Comparison of ENCODE assay signal across 33 cellular contexts in the genomic region with DNA sequence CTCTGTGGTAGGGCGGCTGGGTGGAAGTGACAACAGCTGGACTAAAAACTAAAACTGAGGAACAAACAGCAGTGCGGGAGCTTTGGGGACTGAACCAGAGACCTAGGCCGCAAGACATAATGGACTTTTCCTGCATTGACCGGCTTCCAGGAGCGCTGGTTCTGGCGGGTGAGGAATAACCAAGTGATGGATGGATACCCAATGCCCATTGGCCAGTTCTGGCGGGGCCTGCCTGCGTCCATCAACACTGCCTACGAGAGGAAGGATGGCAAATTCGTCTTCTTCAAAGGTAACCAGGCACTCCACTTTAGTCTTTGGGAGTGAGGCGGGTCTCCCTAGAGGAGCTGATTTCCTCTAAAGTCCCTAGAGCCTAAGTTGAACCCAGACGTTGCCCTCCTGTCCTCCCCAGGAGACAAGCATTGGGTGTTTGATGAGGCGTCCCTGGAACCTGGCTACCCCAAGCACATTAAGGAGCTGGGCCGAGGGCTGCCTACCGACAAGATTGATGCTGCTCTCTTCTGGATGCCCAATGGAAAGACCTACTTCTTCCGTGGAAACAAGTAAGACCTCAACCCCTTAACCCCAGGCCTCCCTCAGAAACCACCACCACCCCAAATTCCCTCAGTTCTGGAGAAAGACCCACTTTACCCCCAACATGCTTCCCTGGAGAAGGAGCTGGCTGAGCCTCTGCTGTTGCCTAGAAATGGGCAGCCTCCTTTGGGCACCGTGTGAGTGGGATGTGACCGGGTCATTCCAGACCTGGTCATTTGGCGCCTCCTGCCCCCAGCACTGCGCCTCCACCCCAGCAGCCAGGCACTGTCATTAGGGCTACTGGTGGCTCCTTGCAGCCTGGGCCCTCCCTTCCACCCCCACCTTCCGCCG. TPM values are rescaled to one million over a fixed set of nuclear protein-coding genes. Genes with fewer than 3 reads are reported as not detected.
DNase-seq lines count a peak whose midpoint lies in the region; FAIRE-seq and TF ChIP-seq lines count a peak whose summit lies in the region.
"Had no signal": no experiment of that assay in that cellular context is flagged by ENCODE, and none has a peak within 500 bp of the region (broad histone marks: within the 10 kb centered on the region; RNA-seq: fewer than 3 reads in every experiment).

No MANE protein-coding gene starts in this region.

- H3K4me3 Mint-ChIP-seq in astrocyte (ENCODE audit: unreplicated experiment), result no peak overlapping the region
- H3K4me3 Mint-ChIP-seq: activated CD4-positive, alpha-beta memory T cell treated with anti-CD3 and anti-CD28 coated beads, Interleukin-2, amount 10 ng/mL, durations not matched to agents 7 days and 5 days; activated naive CD4-positive, alpha-beta T cell treated with anti-CD3 and anti-CD28 coated beads, Interleukin-2, amount 50 U/mL, for 24 hours; activated T-helper 17 cell treated with anti-CD3 and anti-CD28 coated beads, Interleukin-2, amount 50 U/mL, for 72 hours; CD14-positive monocyte; naive thymus-derived CD4-positive, alpha-beta T cell; T-helper 1 cell treated with Interleukin-12 subunit alpha and Interleukin-12 subunit beta and Interleukin-4 antibody, amounts not matched to agents 30 μg/mL and 1 μg/mL, for 36 hours had no signal

- H3K4ac ChIP-seq in mesenchymal stem cell (ENCODE audit: low read depth in 1 of 2, low read length in 2 of 2), result no peak overlapping the region

- WGBS in mesenchymal stem cell, result 94% methylated on average over 22 of the region's 22 CpGs

- H3K9me3 ChIP-seq in astrocyte (ENCODE audit: insufficient read depth, low read depth, low read length) (no peaks in the 10 kb centered on the region), mesenchymal stem cell (ENCODE audit: control insufficient read depth, low read length) (no peaks in the 10 kb centered on the region), stomach smooth muscle (ENCODE audit: control insufficient read depth in 2 of 2, low read length in 2 of 2) (no peaks in the 10 kb centered on the region)
- H3K9me3 ChIP-seq: left lung, MG63, ovary, SK-N-SH, upper lobe of right lung had no signal

- H3K36me3 ChIP-seq in astrocyte (ENCODE audit: insufficient read depth, low read length) (peaks cover 55% of the 10 kb centered on the region), mesenchymal stem cell (ENCODE audit: control insufficient read depth in 1 of 2, insufficient read depth in 2 of 2, low read depth in 1 of 2, low read length in 2 of 2) (peaks cover 78% of the 10 kb centered on the region in 2 experiments), stomach smooth muscle (ENCODE audit: control insufficient read depth in 2 of 2, insufficient read depth in 2 of 2, low read length in 2 of 2) (peaks cover 47 to 48% of the 10 kb centered on the region in 2 donors)
- H3K36me3 ChIP-seq: ovary had no signal

- H3K27me3 ChIP-seq in astrocyte (ENCODE audit: insufficient read depth, low read length) (no peaks in the 10 kb centered on the region), mesenchymal stem cell (ENCODE audit: control insufficient read depth in 1 of 2, insufficient read depth in 1 of 2, low read length in 2 of 2) (no peaks in the 10 kb centered on the region), stomach smooth muscle (ENCODE audit: control insufficient read depth in 1 of 2, insufficient read depth in 2 of 2, low read length in 2 of 2) (no peaks in the 10 kb centered on the region)
- H3K27me3 ChIP-seq: left lung, MG63, ovary, upper lobe of right lung had no signal

- H3K14ac ChIP-seq in mesenchymal stem cell (ENCODE audit: low read length in 2 of 2), result no peak overlapping the region

- H3K27ac ChIP-seq in astrocyte (ENCODE audit: low read depth, low read length) (no peak overlapping the region), mesenchymal stem cell (ENCODE audit: low read length, poor library complexity, severe bottlenecking) (no peak overlapping the region), stomach smooth muscle (ENCODE audit: low read length) (peak overlapping the region; percentile 6)
- H3K27ac ChIP-seq: left lung, upper lobe of right lung had no signal

- no peak for FAIRE-seq in astrocyte (lab: Jason Lieb, UNC)
- FAIRE-seq: D721Med, GM12891 had no signal

- H2AFZ ChIP-seq in astrocyte (ENCODE audit: low read depth, low read length) (no peak overlapping the region), mesenchymal stem cell (ENCODE audit: low read depth, low read length) (no peak overlapping the region)

- no peak overlapping the region for H2BK5ac ChIP-seq in mesenchymal stem cell (ENCODE audit: low read depth, low read length, poor library complexity, severe bottlenecking)

- H3K18ac ChIP-seq in mesenchymal stem cell (ENCODE audit: low read depth in 1 of 2, low read length in 2 of 2), result no peak overlapping the region

- peaks cover 19% of the 10 kb centered on the region for H3K36me3 Mint-ChIP-seq in astrocyte (ENCODE audit: low read depth, unreplicated experiment)
- H3K36me3 Mint-ChIP-seq: activated naive CD4-positive, alpha-beta T cell treated with anti-CD3 and anti-CD28 coated beads, Interleukin-2, amount 50 U/mL, for 24 hours; naive thymus-derived CD4-positive, alpha-beta T cell had no signal

- H3K4me3 ChIP-seq in astrocyte (ENCODE audit: insufficient read depth, low read depth, low read length) (no peak overlapping the region), mesenchymal stem cell (ENCODE audit: insufficient read depth in 1 of 2, low read depth in 1 of 2, low read length in 2 of 2) (no peak overlapping the region), stomach smooth muscle (ENCODE audit: low read length in 2 of 2) (no peak overlapping the region)
- H3K4me3 ChIP-seq: left lung, MG63, ovary, upper lobe of right lung had no signal

- no peak overlapping the region for H2BK12ac ChIP-seq in mesenchymal stem cell (ENCODE audit: low read length in 2 of 2)

- peaks cover 28% of the 10 kb centered on the region for H3K79me1 ChIP-seq in mesenchymal stem cell (replicated peaks; ENCODE audit: low read length, poor library complexity, severe bottlenecking)

- in situ Hi-C loops in GM13977 (cut with MboI; ENCODE audit: low pct_unique_long_range_greater_than_20kb, low sequenced_read_pairs, unreplicated experiment), result no loop called here

- no peak overlapping the region for H2BK120ac ChIP-seq in mesenchymal stem cell (ENCODE audit: low read depth, low read length)

- H3K23ac ChIP-seq in mesenchymal stem cell (ENCODE audit: low read length in 2 of 2), result no peak overlapping the region

- H4K91ac ChIP-seq in mesenchymal stem cell (ENCODE audit: low read length), result no peak overlapping the region

- no peak overlapping the region for H4K8ac ChIP-seq in mesenchymal stem cell (ENCODE audit: low read length)

- H3K4me1 Mint-ChIP-seq in astrocyte (ENCODE audit: low read depth, unreplicated experiment), result peaks cover 26% of the 10 kb centered on the region
- H3K4me1 Mint-ChIP-seq: activated CD4-positive, alpha-beta memory T cell treated with anti-CD3 and anti-CD28 coated beads, Interleukin-2, amount 10 ng/mL, durations not matched to agents 7 days and 5 days; activated naive CD4-positive, alpha-beta T cell treated with anti-CD3 and anti-CD28 coated beads, Interleukin-2, amount 50 U/mL, for 24 hours; activated T-helper 17 cell treated with anti-CD3 and anti-CD28 coated beads, Interleukin-2, amount 50 U/mL, for 72 hours had no signal

- TF ChIP-seq CTCF in GM13977 (IDR thresholded peaks at IDR 0.05; ENCODE audit: extremely low read depth, insufficient read depth, missing control alignments) (peak; percentile 10), astrocyte (IDR thresholded peaks at IDR 0.05; ENCODE audit: insufficient read depth, low read depth, low read length) (no peak)

- H3K9ac ChIP-seq in astrocyte (ENCODE audit: low read length) (no peak overlapping the region), mesenchymal stem cell (ENCODE audit: low read length) (peak overlapping the region; percentile 100), stomach smooth muscle (ENCODE audit: low read length in 2 of 2) (no peak overlapping the region)
- H3K9ac ChIP-seq: SK-N-SH had no signal

- peaks cover 41% of the 10 kb centered on the region for H3K4me1 ChIP-seq in astrocyte (ENCODE audit: insufficient read depth, low read length)
- peaks cover 43% of the 10 kb centered on the region for H3K4me1 ChIP-seq in mesenchymal stem cell (ENCODE audit: control insufficient read depth, insufficient read depth, low read depth, low read length)
- H3K4me1 ChIP-seq in stomach smooth muscle (ENCODE audit: control insufficient read depth, insufficient read depth, low read length), result peaks cover 68% of the 10 kb centered on the region

- peaks cover 66% of the 10 kb centered on the region for H3K79me2 ChIP-seq in astrocyte (ENCODE audit: insufficient read depth, low read length)

- DNase-seq in GM13977 (ENCODE audit: low spot score) (peak; percentile 30), astrocyte (ENCODE audit: low read depth) (no peak), mesenchymal stem cell (no peak), NCI-H774 (lab: John Stamatoyannopoulos, UW) (no peak), A172 (ENCODE audit: low spot score) (no peak), NOMO-1 (lab: John Stamatoyannopoulos, UW; ENCODE audit: unreplicated experiment in 2 of 2) (no peak)
- no peak for DNase-seq in activated naive CD4-positive, alpha-beta T cell (lab: John Stamatoyannopoulos, UW)
- DNase-seq: activated CD4-positive, alpha-beta memory T cell treated with anti-CD3 and anti-CD28 coated beads, Interleukin-2, amount 10 ng/mL, durations not matched to agents 7 days and 5 days; activated CD4-positive, alpha-beta T cell treated with anti-CD3 and anti-CD28 coated beads for 1 hour; activated CD8-positive, alpha-beta memory T cell treated with anti-CD3 and anti-CD28 coated beads, Interleukin-2, amount 50 U/mL, for 48 hours; KG1; left lung; MG63; midbrain; naive thymus-derived CD4-positive, alpha-beta T cell; NCI-H1417; NCI-H2081 treated with DMSO at 0.1 percent for 48 hours; NCI-H226; NCI-H69; SK-N-SH; stimulated activated CD4-positive, alpha-beta T cell treated with anti-CD3 and anti-CD28 coated beads, Interleukin-2, amount 100 ng/mL, for 48 hours; upper lobe of right lung had no signal

- H4K20me1 ChIP-seq in astrocyte (ENCODE audit: insufficient read depth, low read length), result peaks cover 59% of the 10 kb centered on the region

- H2AK5ac ChIP-seq in mesenchymal stem cell (ENCODE audit: low read length, severe bottlenecking), result no peak overlapping the region

- H3K27me3 Mint-ChIP-seq in astrocyte (ENCODE audit: low read depth, unreplicated experiment), result no peaks in the 10 kb centered on the region
- H3K27me3 Mint-ChIP-seq: activated naive CD4-positive, alpha-beta T cell treated with anti-CD3 and anti-CD28 coated beads, Interleukin-2, amount 50 U/mL, for 24 hours had no signal

- peak overlapping the region; percentile 66 for H3K27ac Mint-ChIP-seq in astrocyte (ENCODE audit: unreplicated experiment)
- H3K27ac Mint-ChIP-seq: activated CD4-positive, alpha-beta memory T cell treated with anti-CD3 and anti-CD28 coated beads, Interleukin-2, amount 10 ng/mL, durations not matched to agents 7 days and 5 days; activated T-helper 17 cell treated with anti-CD3 and anti-CD28 coated beads, Interleukin-2, amount 50 U/mL, for 72 hours; CD14-positive monocyte; T-helper 1 cell treated with Interleukin-12 subunit alpha and Interleukin-12 subunit beta and Interleukin-4 antibody, amounts not matched to agents 30 μg/mL and 1 μg/mL, for 36 hours had no signal

- no peak overlapping the region for H2BK15ac ChIP-seq in mesenchymal stem cell (ENCODE audit: low read depth, poor library complexity, severe bottlenecking)

- peaks cover 4% of the 10 kb centered on the region for H3K9me3 Mint-ChIP-seq in astrocyte (ENCODE audit: unreplicated experiment)
- H3K9me3 Mint-ChIP-seq: activated CD4-positive, alpha-beta memory T cell treated with anti-CD3 and anti-CD28 coated beads, Interleukin-2, amount 10 ng/mL, durations not matched to agents 7 days and 5 days; activated naive CD4-positive, alpha-beta T cell treated with anti-CD3 and anti-CD28 coated beads, Interleukin-2, amount 50 U/mL, for 24 hours; activated T-helper 17 cell treated with anti-CD3 and anti-CD28 coated beads, Interleukin-2, amount 50 U/mL, for 72 hours; naive thymus-derived CD4-positive, alpha-beta T cell; T-helper 1 cell treated with Interleukin-12 subunit alpha and Interleukin-12 subunit beta and Interleukin-4 antibody, amounts not matched to agents 30 μg/mL and 1 μg/mL, for 36 hours had no signal

- no peak overlapping the region for H3K4me2 ChIP-seq in astrocyte (ENCODE audit: low read length)
- no peak overlapping the region for H3K4me2 ChIP-seq in mesenchymal stem cell (ENCODE audit: low read length, poor library complexity, severe bottlenecking)
- H3K4me2 ChIP-seq: SK-N-SH had no signal

RNA-seq across cellular contexts. Expression of gene MMP14, which starts 8.1 kb away (rescaled TPM):
- 911 and 1,063 TPM in 2 replicates for total RNA-seq in astrocyte
- polyA plus RNA-seq in mesenchymal stem cell (2013, experiment 1 of 2), result 1,343 TPM
- polyA plus RNA-seq in mesenchymal stem cell (2013, experiment 2 of 2), result 1,238 TPM
- 82.4 and 92.9 TPM in 2 replicates for total RNA-seq in A172 (2014; rRNA removed; shearing (Covaris generic))
- polyA plus RNA-seq: naive thymus-derived CD4-positive, alpha-beta T cell had no signal

RNA-seq across cellular contexts. Expression of gene MRPL52, which starts 14.8 kb away (rescaled TPM):
- 169 and 182 TPM in 2 replicates for total RNA-seq in astrocyte
- polyA plus RNA-seq in mesenchymal stem cell (2013, experiment 1 of 2), result 219 TPM
- 222 TPM for polyA plus RNA-seq in mesenchymal stem cell (2013, experiment 2 of 2)
- total RNA-seq in A172 (2014; rRNA removed; shearing (Covaris generic)), result 72.1 and 163 TPM in 2 replicates

RNA-seq across cellular contexts. Expression of gene LRP10, which starts 27.1 kb away (rescaled TPM):
- total RNA-seq in astrocyte, result 142 and 157 TPM in 2 replicates
- 99.1 TPM for polyA plus RNA-seq in mesenchymal stem cell (2013, experiment 1 of 2)
- 101 TPM for polyA plus RNA-seq in mesenchymal stem cell (2013, experiment 2 of 2)
- 28.7 and 38.7 TPM in 2 replicates for total RNA-seq in A172 (2014; rRNA removed; shearing (Covaris generic))

RNA-seq across cellular contexts. Expression of gene SLC7A7, which starts 29.2 kb away (rescaled TPM):
- 13.3 and 14.3 TPM in 2 replicates for total RNA-seq in astrocyte
- polyA plus RNA-seq in mesenchymal stem cell (2013, experiment 1 of 2), result 6.4 TPM
- polyA plus RNA-seq in mesenchymal stem cell (2013, experiment 2 of 2), result 6.5 TPM
- total RNA-seq in A172 (2014; rRNA removed; shearing (Covaris generic)), result 0.74 TPM in 1 of 2 replicates, not detected in the other

RNA-seq across cellular contexts. Expression of gene REM2, which starts 38.6 kb away (rescaled TPM):
- 0.48 and 0.79 TPM in 2 replicates for total RNA-seq in astrocyte
- polyA plus RNA-seq in mesenchymal stem cell (2013, experiment 1 of 2), result 0.10 TPM
- polyA plus RNA-seq in mesenchymal stem cell (2013, experiment 2 of 2), result 0.10 TPM
- total RNA-seq in A172 (2014; rRNA removed; shearing (Covaris generic)), result not detected in 2 replicates
- total RNA-seq: dermis microvascular lymphatic vessel endothelial cell, glomerular endothelial cell, HT1080 had no signal
- polyA plus RNA-seq: CD14-positive monocyte had no signal
